In the genomic region with DNA sequence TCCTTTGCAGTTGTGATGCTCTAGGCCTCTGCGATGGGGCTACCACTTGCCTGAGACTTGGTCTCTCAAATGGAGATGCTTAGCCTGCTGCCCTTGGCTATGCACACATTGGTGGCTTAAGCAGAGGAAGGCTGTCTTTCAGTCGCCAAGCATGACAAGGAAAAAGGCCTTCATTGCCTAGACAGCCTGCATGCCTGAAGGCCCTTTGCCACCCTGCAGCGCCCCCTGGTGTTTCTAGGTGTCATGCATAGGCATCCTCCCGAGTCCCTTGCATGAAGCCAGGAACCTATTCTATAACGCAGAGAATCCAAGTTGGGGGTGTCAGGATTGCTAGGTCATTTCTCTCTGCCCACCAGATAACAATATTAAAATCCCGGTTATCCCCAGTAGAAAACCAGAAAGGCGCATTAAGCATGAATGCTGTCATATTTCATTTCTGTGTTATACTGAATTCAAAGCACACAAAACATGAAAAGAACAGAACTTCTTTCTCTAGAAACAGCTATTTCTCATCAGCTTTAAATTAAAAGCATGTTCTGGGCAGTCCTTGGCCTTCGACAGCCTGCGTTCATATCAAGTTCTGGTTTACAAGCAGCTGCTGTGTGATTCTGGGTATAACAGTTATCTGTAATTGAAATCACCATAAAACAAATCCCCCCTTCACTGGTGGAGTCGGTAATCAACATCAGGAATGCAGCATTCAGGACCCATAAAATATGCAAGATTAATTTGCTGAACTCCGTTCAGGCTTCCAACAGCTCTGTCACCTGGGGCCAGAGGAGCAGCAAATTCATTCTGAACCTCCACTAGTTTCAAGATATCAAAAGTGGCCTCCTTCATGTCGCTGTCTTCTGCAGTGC, we compare ENCODE assay signal across 2 cellular contexts.
TF ChIP-seq lines count a peak whose summit lies in the region.

No MANE protein-coding gene starts in this region.

TF ChIP-seq in SK-N-SH, 30 proteins besides CTCF, POLR2A, EP300 and RAD21:
- peak; percentile 86 for TF ChIP-seq SMC3 (IDR thresholded peaks at IDR 0.05; ENCODE audit: low read depth, low read length)
- no peak for TF ChIP-seq CHD2 (IDR thresholded peaks at IDR 0.05; ENCODE audit: low read length, partially characterized antibody)

TF ChIP-seq in HepG2, 621 proteins besides CTCF, POLR2A, EP300 and RAD21:
- TF ChIP-seq, protein P1, sequence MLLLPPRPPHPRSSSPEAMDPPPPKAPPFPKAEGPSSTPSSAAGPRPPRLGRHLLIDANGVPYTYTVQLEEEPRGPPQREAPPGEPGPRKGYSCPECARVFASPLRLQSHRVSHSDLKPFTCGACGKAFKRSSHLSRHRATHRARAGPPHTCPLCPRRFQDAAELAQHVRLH (CRISPR knock-in tag; IDR thresholded peaks at IDR 0.05; ENCODE audit: borderline replicate concordance, low read depth) = no peak
- peak; percentile 30; the same call in 1 of the 2 replicates for TF ChIP-seq ZFX (CRISPR knock-in tag; IDR thresholded peaks at IDR 0.05; ENCODE audit: low read depth)
- peak; percentile 79 for TF ChIP-seq STAG1 (CRISPR knock-in tag; IDR thresholded peaks at IDR 0.05)
- TF ChIP-seq, protein P2, sequence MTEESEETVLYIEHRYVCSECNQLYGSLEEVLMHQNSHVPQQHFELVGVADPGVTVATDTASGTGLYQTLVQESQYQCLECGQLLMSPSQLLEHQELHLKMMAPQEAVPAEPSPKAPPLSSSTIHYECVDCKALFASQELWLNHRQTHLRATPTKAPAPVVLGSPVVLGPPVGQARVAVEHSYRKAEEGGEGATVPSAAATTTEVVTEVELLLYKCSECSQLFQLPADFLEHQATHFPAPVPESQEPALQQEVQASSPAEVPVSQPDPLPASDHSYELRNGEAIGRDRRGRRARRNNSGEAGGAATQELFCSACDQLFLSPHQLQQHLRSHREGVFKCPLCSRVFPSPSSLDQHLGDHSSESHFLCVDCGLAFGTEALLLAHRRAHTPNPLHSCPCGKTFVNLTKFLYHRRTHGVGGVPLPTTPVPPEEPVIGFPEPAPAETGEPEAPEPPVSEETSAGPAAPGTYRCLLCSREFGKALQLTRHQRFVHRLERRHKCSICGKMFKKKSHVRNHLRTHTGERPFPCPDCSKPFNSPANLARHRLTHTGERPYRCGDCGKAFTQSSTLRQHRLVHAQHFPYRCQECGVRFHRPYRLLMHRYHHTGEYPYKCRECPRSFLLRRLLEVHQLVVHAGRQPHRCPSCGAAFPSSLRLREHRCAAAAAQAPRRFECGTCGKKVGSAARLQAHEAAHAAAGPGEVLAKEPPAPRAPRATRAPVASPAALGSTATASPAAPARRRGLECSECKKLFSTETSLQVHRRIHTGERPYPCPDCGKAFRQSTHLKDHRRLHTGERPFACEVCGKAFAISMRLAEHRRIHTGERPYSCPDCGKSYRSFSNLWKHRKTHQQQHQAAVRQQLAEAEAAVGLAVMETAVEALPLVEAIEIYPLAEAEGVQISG (CRISPR knock-in tag; IDR thresholded peaks at IDR 0.05) = peak; percentile 74
- TF ChIP-seq USF2 (IDR thresholded peaks at IDR 0.05; ENCODE audit: low read depth, low read length) = no peak
- TF ChIP-seq USF2 (CRISPR knock-in tag; IDR thresholded peaks at IDR 0.05; ENCODE audit: borderline replicate concordance) = no peak
- TF ChIP-seq ZSCAN9 (CRISPR knock-in tag; IDR thresholded peaks at IDR 0.05; ENCODE audit: borderline replicate concordance) = no peak
- peak; percentile 90 for TF ChIP-seq SMC3 (IDR thresholded peaks at IDR 0.05; ENCODE audit: low read length)
- TF ChIP-seq TEAD3 (CRISPR knock-in tag; optimal IDR thresholded peaks at IDR 0.05; ENCODE audit: borderline replicate concordance) = peak; percentile 27
- TF ChIP-seq SRF (IDR thresholded peaks at IDR 0.05; ENCODE audit: low read depth, low read length) = no peak
- TF ChIP-seq, protein P3, sequence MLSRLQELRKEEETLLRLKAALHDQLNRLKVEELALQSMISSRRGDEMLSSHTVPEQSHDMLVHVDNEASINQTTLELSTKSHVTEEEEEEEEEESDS (CRISPR knock-in tag; IDR thresholded peaks at IDR 0.05; ENCODE audit: borderline replicate concordance) = no peak
- peak; percentile 37; the same call in 1 of the 2 replicates for TF ChIP-seq KDM2A (CRISPR knock-in tag; IDR thresholded peaks at IDR 0.05; ENCODE audit: borderline replicate concordance, low read depth)
- TF ChIP-seq AHR (CRISPR knock-in tag; IDR thresholded peaks at IDR 0.05) = no peak
TF ChIP-seq in HepG2: peak in this region for 6.
